12 cellular contexts compared by ENCODE assay signal in genomic region chrX:30262763-30263162, GRCh38. TPM values are rescaled to one million over a fixed set of nuclear protein-coding genes. Genes with fewer than 3 reads are reported as not detected.
"Had no signal": no experiment of that assay in that cellular context is flagged by ENCODE, and none has a peak within 500 bp of the region (broad histone marks: within the 10 kb centered on the region; RNA-seq: fewer than 3 reads in every experiment).

No MANE protein-coding gene starts in this region.

- H2AFZ ChIP-seq: GM23248, GM23338 had no signal

- H3K9me3 ChIP-seq: HAP-1 had no signal

- DNase-seq: GM23248, GOT3, H7, H9, HCEC 1CT, HFFc6 had no signal

- ATAC-seq: GM23338, HCT116 had no signal

- H3K9ac ChIP-seq: GM23248 had no signal

- H3K4me3 ChIP-seq: GM23248, GM23338, HAP-1 had no signal

- H3K27ac ChIP-seq: GM23248 had no signal

- H3K4me2 ChIP-seq: GM23338 had no signal

- H3K36me3 ChIP-seq: HAP-1 had no signal

- H3K4me1 ChIP-seq: HAP-1 had no signal

- FAIRE-seq: H1, H54 had no signal

RNA-seq across cellular contexts. Expression of gene MAGEB1, which starts 15.8 kb away (rescaled TPM):
- total RNA-seq: GM23248, GM23338, H1, H4, HFFc6 had no signal
- polyA plus RNA-seq: GM23248 had no signal

RNA-seq across cellular contexts. Expression of gene MAGEB4, which starts 21.0 kb away (rescaled TPM):
- total RNA-seq: GM23248, GM23338, H1, H4, H7, HFFc6 had no signal
- polyA plus RNA-seq: GM23248, GM23338, H1 had no signal

RNA-seq across cellular contexts. Expression of gene MAGEB3, which starts 32.3 kb away (rescaled TPM):
- total RNA-seq: GM23248, GM23338, H1, H4, H9, HFFc6 had no signal
- polyA plus RNA-seq: GM23248, GM23338, H1 had no signal

RNA-seq across cellular contexts. Expression of gene NR0B1, which starts 46.4 kb away (rescaled TPM):
- total RNA-seq: GM23248, H4, H9, HFFc6 had no signal
- polyA plus RNA-seq: GM23248 had no signal

RNA-seq across cellular contexts. Expression of gene MAGEB2, which starts 47.4 kb away (rescaled TPM):
- total RNA-seq: GM23248, GM23338, H1, HFFc6 had no signal
- polyA plus RNA-seq: GM23248, H1 had no signal
